ENCODE assay signal across 8 cellular contexts in genomic region chr16:1929578-1930337, GRCh38. TPM values are rescaled to one million over a fixed set of nuclear protein-coding genes. Genes with fewer than 3 reads are reported as not detected.
DNase-seq lines count a peak whose midpoint lies in the region; ATAC-seq, FAIRE-seq and TF ChIP-seq lines count a peak whose summit lies in the region.

No MANE protein-coding gene starts in this region.

- H3K27me3 Mint-ChIP-seq in CD8-positive, alpha-beta T cell (ENCODE audit: low read depth): no peaks in the 10 kb centered on the region
- peaks cover 8% of the 10 kb centered on the region for H3K27me3 Mint-ChIP-seq in activated CD8-positive, alpha-beta memory T cell treated with anti-CD3 and anti-CD28 coated beads, Interleukin-2, amount 10 ng/mL, durations not matched to agents 7 days and 5 days

- H3K79me2 ChIP-seq in endothelial cell of umbilical vein (ENCODE audit: control insufficient read depth, insufficient read depth, low read length): no peaks in the 10 kb centered on the region

- dilution Hi-C loops in endothelial cell of umbilical vein (cut with MboI; ENCODE audit: extremely low pct_ligation_motif_present, low sequenced_read_pairs): no loop called here

- H4K20me1 ChIP-seq in endothelial cell of umbilical vein (replicated peaks; ENCODE audit: control insufficient read depth, extremely low read depth, insufficient read depth, low read length): no peaks in the 10 kb centered on the region

- peak; percentile 99 for TF ChIP-seq CTCF in CD8-positive, alpha-beta T cell (IDR thresholded peaks at IDR 0.05)
- TF ChIP-seq CTCF in endothelial cell of umbilical vein (IDR thresholded peaks at IDR 0.05; ENCODE audit: extremely low read depth in 1 of 2, insufficient read depth in 1 of 2, low read depth in 1 of 2, low read length in 2 of 2): peak; percentile 80 to 98

- ATAC-seq in CD8-positive, alpha-beta T cell: peak; percentile 100
- ATAC-seq in GM19455 (IDR thresholded peaks at IDR 0.05; ENCODE audit: unreplicated experiment): peak; percentile 79
- ATAC-seq in activated CD8-positive, alpha-beta memory T cell treated with anti-CD3 and anti-CD28 coated beads, Interleukin-2, amount 10 ng/mL, durations not matched to agents 7 days and 5 days: peak; percentile 95

- no peak overlapping the region for H3K27ac Mint-ChIP-seq in CD8-positive, alpha-beta T cell
- H3K27ac Mint-ChIP-seq in activated CD8-positive, alpha-beta memory T cell treated with anti-CD3 and anti-CD28 coated beads, Interleukin-2, amount 10 ng/mL, durations not matched to agents 7 days and 5 days: no peak overlapping the region

- peak; percentile 85 to 97 (median 92) for DNase-seq in CD8-positive, alpha-beta T cell
- DNase-seq in HK-2 (ENCODE audit: unreplicated experiment) (peak; percentile 87), NOMO-1 (lab: John Stamatoyannopoulos, UW; ENCODE audit: unreplicated experiment in 2 of 2) (peak; percentile 84 to 89), endothelial cell of umbilical vein (ENCODE audit: low read depth, low spot score) (peak; percentile 79), middle frontal gyrus (ENCODE audit: extremely low spot score, low spot score) (peak; percentile 37)
- peak; percentile 93 for DNase-seq in activated CD8-positive, alpha-beta memory T cell treated with anti-CD3 and anti-CD28 coated beads, Interleukin-2, amount 10 ng/mL, durations not matched to agents 7 days and 5 days
- DNase-seq in stimulated activated CD8-positive, alpha-beta memory T cell treated with anti-CD3 and anti-CD28 coated beads, Interleukin-15, amount 100 ng/mL, for 4 hours (ENCODE audit: low read depth in 2 of 2): peak; percentile 79 to 83

- H2AFZ ChIP-seq in endothelial cell of umbilical vein (ENCODE audit: low read depth, low read length): peak overlapping the region; percentile 93

- no peaks in the 10 kb centered on the region for H3K36me3 Mint-ChIP-seq in CD8-positive, alpha-beta T cell
- no peaks in the 10 kb centered on the region for H3K36me3 Mint-ChIP-seq in activated CD8-positive, alpha-beta memory T cell treated with anti-CD3 and anti-CD28 coated beads, Interleukin-2, amount 10 ng/mL, durations not matched to agents 7 days and 5 days

- peak overlapping the region; percentile 36 for H3K4me2 ChIP-seq in endothelial cell of umbilical vein (ENCODE audit: insufficient read depth, low read length)

- H3K4me1 Mint-ChIP-seq in CD8-positive, alpha-beta T cell (ENCODE audit: low read depth): peaks cover 2% of the 10 kb centered on the region
- peaks cover 2% of the 10 kb centered on the region for H3K4me1 Mint-ChIP-seq in activated CD8-positive, alpha-beta memory T cell treated with anti-CD3 and anti-CD28 coated beads, Interleukin-2, amount 10 ng/mL, durations not matched to agents 7 days and 5 days

- POLR2A ChIA-PET in CD8-positive, alpha-beta T cell (lab: Charles Lee): interaction anchor here (0.9 kb wide), 1 partner anchor 224 kb away, joined by 3 read pairs; the partner anchor contains the start of gene MAPK8IP3
- POLR2A ChIA-PET in endothelial cell of umbilical vein (lab: Charles Lee): no interaction called here

- H3K27ac ChIP-seq in CD8-positive, alpha-beta T cell (ENCODE audit: low read depth, low read length): no peak overlapping the region
- H3K27ac ChIP-seq in endothelial cell of umbilical vein (ENCODE audit: insufficient read depth, low read depth, low read length): no peak overlapping the region

- TF ChIP-seq POLR2A in endothelial cell of umbilical vein (IDR thresholded peaks at IDR 0.05; ENCODE audit: low read depth, low read length): no peak

- H3K36me3 ChIP-seq in CD8-positive, alpha-beta T cell (ENCODE audit: insufficient read depth, low read length): no peaks in the 10 kb centered on the region
- H3K36me3 ChIP-seq in endothelial cell of umbilical vein (ENCODE audit: control insufficient read depth in 2 of 2, extremely low read depth in 1 of 2, insufficient read depth in 2 of 2, low read length in 2 of 2): no peaks in the 10 kb centered on the region

- CTCF ChIA-PET in CD8-positive, alpha-beta T cell (lab: Charles Lee): interaction anchor here (0.6 to 2.1 kb wide), 13 partner anchors 11 to 116 kb away, joined by 3 to 8 read pairs (median 4); no protein-coding TSS in a partner anchor
- CTCF ChIA-PET in activated CD8-positive, alpha-beta memory T cell treated with anti-CD3 and anti-CD28 coated beads, Interleukin-2, amount 10 ng/mL, durations not matched to agents 7 days and 5 days (lab: Charles Lee): interaction anchor here (0.5 to 2.9 kb wide), 23 partner anchors 9 to 587 kb away, joined by 3 to 24 read pairs (median 5); partner anchors contain the start of genes FAHD1, MSRB1, NTHL1 and NUBP2
- CTCF ChIA-PET in endothelial cell of umbilical vein (lab: Charles Lee): interaction anchor here (0.5 to 1.6 kb wide), 10 partner anchors 13 to 151 kb away, joined by 3 to 12 read pairs (median 4); no protein-coding TSS in a partner anchor

- intact Hi-C loops in CD8-positive, alpha-beta T cell (cut with DNase I, micrococcal nuclease): loop anchor here (1.0 to 10.0 kb wide), 6 partner anchors 14 to 156 kb away; partner anchors contain the start of genes MRPS34 (in 2 of the 2), EME2 (in 1 of the 2), MSRB1 (in 1 of the 2) and NME3 (in 1 of the 2)
- intact Hi-C loops in endothelial cell of umbilical vein (cut with micrococcal nuclease): loop anchor here (1.0 to 2.0 kb wide), 2 partner anchors 13 to 66 kb away; partner anchors contain the start of gene MSRB1

- H3K4me1 ChIP-seq in CD8-positive, alpha-beta T cell (ENCODE audit: insufficient read depth, low read length): no peaks in the 10 kb centered on the region
- H3K4me1 ChIP-seq in endothelial cell of umbilical vein (ENCODE audit: control insufficient read depth, extremely low read depth, insufficient read depth, low read length): no peaks in the 10 kb centered on the region

- H3K9me3 Mint-ChIP-seq in CD8-positive, alpha-beta T cell: no peaks in the 10 kb centered on the region
- H3K9me3 Mint-ChIP-seq in activated CD8-positive, alpha-beta memory T cell treated with anti-CD3 and anti-CD28 coated beads, Interleukin-2, amount 10 ng/mL, durations not matched to agents 7 days and 5 days (ENCODE audit: low read depth): no peaks in the 10 kb centered on the region

- peak overlapping the region; percentile 41 for H3K4me3 ChIP-seq in CD8-positive, alpha-beta T cell (ENCODE audit: low read depth, low read length)
- peak overlapping the region in 2 of 3 experiments; percentile 50 to 53 for H3K4me3 ChIP-seq in endothelial cell of umbilical vein (replicated peaks in 1 of 3; ENCODE audit: insufficient read depth in 1 of 3, low read depth in 1 of 3, low read length in 3 of 3)

- H3K4me3 Mint-ChIP-seq in CD8-positive, alpha-beta T cell: peak overlapping the region; percentile 82
- no peak overlapping the region for H3K4me3 Mint-ChIP-seq in activated CD8-positive, alpha-beta memory T cell treated with anti-CD3 and anti-CD28 coated beads, Interleukin-2, amount 10 ng/mL, durations not matched to agents 7 days and 5 days

- no TSS peak for BruUV-seq in endothelial cell of umbilical vein (replicated peaks; lab: Mats Ljungman, UMichigan)

- no peaks in the 10 kb centered on the region for H3K9me3 ChIP-seq in CD8-positive, alpha-beta T cell (ENCODE audit: low read length)
- no peaks in the 10 kb centered on the region for H3K9me3 ChIP-seq in endothelial cell of umbilical vein (replicated peaks; ENCODE audit: control insufficient read depth, insufficient read depth, low read length)

- peak overlapping the region; percentile 23 for H3K9ac ChIP-seq in endothelial cell of umbilical vein (replicated peaks; ENCODE audit: extremely low read depth, insufficient read depth, low read length)

- H3K27me3 ChIP-seq in CD8-positive, alpha-beta T cell (ENCODE audit: insufficient read depth, low read length): no peaks in the 10 kb centered on the region
- H3K27me3 ChIP-seq in endothelial cell of umbilical vein (ENCODE audit: control insufficient read depth in 2 of 2, insufficient read depth in 2 of 2, low read length in 2 of 2): no peaks in the 10 kb centered on the region

- peak; percentile 74 for FAIRE-seq in endothelial cell of umbilical vein (lab: Jason Lieb, UNC)

- no peaks in the 10 kb centered on the region for H3K9me1 ChIP-seq in endothelial cell of umbilical vein (replicated peaks; ENCODE audit: control insufficient read depth, extremely low read depth, insufficient read depth, low read length)

RNA-seq across cellular contexts. Expression of gene HS3ST6, which starts 11.5 kb away (rescaled TPM):
- total RNA-seq in CD8-positive, alpha-beta T cell: not detected
- total RNA-seq in activated CD8-positive, alpha-beta memory T cell treated with anti-CD3 and anti-CD28 coated beads, Interleukin-2, amount 10 ng/mL, durations not matched to agents 7 days and 5 days: not detected
- not detected in 2 replicates for total RNA-seq in endothelial cell of umbilical vein
- not detected in 2 replicates for polyA plus RNA-seq in endothelial cell of umbilical vein
- not detected in 2 replicates for polyA plus RNA-seq in endothelial cell of umbilical vein (2011; cell fraction: cytosol; rRNA removed)
- polyA plus RNA-seq in endothelial cell of umbilical vein (2011; cell fraction: nucleus; rRNA removed): not detected in 2 replicates
- not detected in 2 replicates for polyA plus RNA-seq in endothelial cell of umbilical vein (2012)
- not detected in 2 replicates for polyA minus RNA-seq in endothelial cell of umbilical vein
- polyA minus RNA-seq in endothelial cell of umbilical vein (2011; cell fraction: cytosol; rRNA and poly(A)+ RNA removed): not detected
- not detected in 2 replicates for polyA minus RNA-seq in endothelial cell of umbilical vein (2011; cell fraction: nucleus; rRNA and poly(A)+ RNA removed)

RNA-seq across cellular contexts. Expression of gene MSRB1, which starts 13.2 kb away (rescaled TPM):
- total RNA-seq in CD8-positive, alpha-beta T cell: 1 to 10 TPM; 1.9 to 3.0 TPM
- total RNA-seq in activated CD8-positive, alpha-beta memory T cell treated with anti-CD3 and anti-CD28 coated beads, Interleukin-2, amount 10 ng/mL, durations not matched to agents 7 days and 5 days: 10 to 100 TPM; 14.5 to 19.8 TPM
- 20.7 and 25.0 TPM in 2 replicates for total RNA-seq in endothelial cell of umbilical vein
- polyA plus RNA-seq in endothelial cell of umbilical vein: 42.1 and 54.6 TPM in 2 replicates
- polyA plus RNA-seq in endothelial cell of umbilical vein (2011; cell fraction: cytosol; rRNA removed): 36.9 and 41.4 TPM in 2 replicates
- polyA plus RNA-seq in endothelial cell of umbilical vein (2011; cell fraction: nucleus; rRNA removed): 11.0 and 14.4 TPM in 2 replicates
- 31.7 and 31.9 TPM in 2 replicates for polyA plus RNA-seq in endothelial cell of umbilical vein (2012)
- 28.6 and 30.2 TPM in 2 replicates for polyA minus RNA-seq in endothelial cell of umbilical vein
- 19.6 TPM for polyA minus RNA-seq in endothelial cell of umbilical vein (2011; cell fraction: cytosol; rRNA and poly(A)+ RNA removed)
- 4.9 and 5.0 TPM in 2 replicates for polyA minus RNA-seq in endothelial cell of umbilical vein (2011; cell fraction: nucleus; rRNA and poly(A)+ RNA removed)

RNA-seq across cellular contexts. Expression of gene RPL3L, which starts 24.7 kb away (rescaled TPM):
- not detected for total RNA-seq in CD8-positive, alpha-beta T cell
- total RNA-seq in activated CD8-positive, alpha-beta memory T cell treated with anti-CD3 and anti-CD28 coated beads, Interleukin-2, amount 10 ng/mL, durations not matched to agents 7 days and 5 days: under 1 TPM in 1 of 2 experiments, not detected in 1; 0.42 TPM
- not detected in 2 replicates for total RNA-seq in endothelial cell of umbilical vein
- not detected in 2 replicates for polyA plus RNA-seq in endothelial cell of umbilical vein
- not detected in 2 replicates for polyA plus RNA-seq in endothelial cell of umbilical vein (2011; cell fraction: cytosol; rRNA removed)
- polyA plus RNA-seq in endothelial cell of umbilical vein (2011; cell fraction: nucleus; rRNA removed): not detected in 2 replicates
- not detected in 2 replicates for polyA plus RNA-seq in endothelial cell of umbilical vein (2012)
- polyA minus RNA-seq in endothelial cell of umbilical vein: not detected in 2 replicates
- 2.6 TPM for polyA minus RNA-seq in endothelial cell of umbilical vein (2011; cell fraction: cytosol; rRNA and poly(A)+ RNA removed)
- not detected in 2 replicates for polyA minus RNA-seq in endothelial cell of umbilical vein (2011; cell fraction: nucleus; rRNA and poly(A)+ RNA removed)

RNA-seq across cellular contexts. Expression of gene NDUFB10, which starts 29.6 kb away (rescaled TPM):
- 10 to 100 TPM; 36.2 to 38.4 TPM for total RNA-seq in CD8-positive, alpha-beta T cell
- 100 to 1,000 TPM; 148 to 158 TPM for total RNA-seq in activated CD8-positive, alpha-beta memory T cell treated with anti-CD3 and anti-CD28 coated beads, Interleukin-2, amount 10 ng/mL, durations not matched to agents 7 days and 5 days
- total RNA-seq in endothelial cell of umbilical vein: 124 and 144 TPM in 2 replicates
- 167 and 192 TPM in 2 replicates for polyA plus RNA-seq in endothelial cell of umbilical vein
- polyA plus RNA-seq in endothelial cell of umbilical vein (2011; cell fraction: cytosol; rRNA removed): 174 and 195 TPM in 2 replicates
- 52.2 and 65.4 TPM in 2 replicates for polyA plus RNA-seq in endothelial cell of umbilical vein (2011; cell fraction: nucleus; rRNA removed)
- 171 and 179 TPM in 2 replicates for polyA plus RNA-seq in endothelial cell of umbilical vein (2012)
- 78.1 and 86.3 TPM in 2 replicates for polyA minus RNA-seq in endothelial cell of umbilical vein
- 204 TPM for polyA minus RNA-seq in endothelial cell of umbilical vein (2011; cell fraction: cytosol; rRNA and poly(A)+ RNA removed)
- 15.7 and 31.7 TPM in 2 replicates for polyA minus RNA-seq in endothelial cell of umbilical vein (2011; cell fraction: nucleus; rRNA and poly(A)+ RNA removed)

RNA-seq across cellular contexts. Expression of gene RPS2, which starts 34.9 kb away (rescaled TPM):
- total RNA-seq in CD8-positive, alpha-beta T cell: 1,000 to 10,000 TPM; 4,060 to 4,094 TPM
- 1,000 to 10,000 TPM; 2,823 to 3,048 TPM for total RNA-seq in activated CD8-positive, alpha-beta memory T cell treated with anti-CD3 and anti-CD28 coated beads, Interleukin-2, amount 10 ng/mL, durations not matched to agents 7 days and 5 days
- total RNA-seq in endothelial cell of umbilical vein: 2,793 and 3,036 TPM in 2 replicates
- polyA plus RNA-seq in endothelial cell of umbilical vein: 9,021 and 12,733 TPM in 2 replicates
- polyA plus RNA-seq in endothelial cell of umbilical vein (2011; cell fraction: cytosol; rRNA removed): 5,798 and 6,829 TPM in 2 replicates
- polyA plus RNA-seq in endothelial cell of umbilical vein (2011; cell fraction: nucleus; rRNA removed): 1,513 and 2,235 TPM in 2 replicates
- polyA plus RNA-seq in endothelial cell of umbilical vein (2012): 4,015 and 4,701 TPM in 2 replicates
- 3,353 and 3,779 TPM in 2 replicates for polyA minus RNA-seq in endothelial cell of umbilical vein
- polyA minus RNA-seq in endothelial cell of umbilical vein (2011; cell fraction: cytosol; rRNA and poly(A)+ RNA removed): 3,731 TPM
- 379 and 607 TPM in 2 replicates for polyA minus RNA-seq in endothelial cell of umbilical vein (2011; cell fraction: nucleus; rRNA and poly(A)+ RNA removed)

Comparison
In these comparisons a context has a peak if more than half of its experiments do, and no peak if none do; other contexts are left out.
1. DNase-seq: peak in every context shown above with its lines; median percentile 93 in activated CD8-positive, alpha-beta memory T cell treated with anti-CD3 and anti-CD28 coated beads, Interleukin-2, amount 10 ng/mL, durations not matched to agents 7 days and 5 days; 92 in CD8-positive, alpha-beta T cell; 87 in HK-2; 86 in NOMO-1; 81 in stimulated activated CD8-positive, alpha-beta memory T cell treated with anti-CD3 and anti-CD28 coated beads, Interleukin-15, amount 100 ng/mL, for 4 hours; 79 in endothelial cell of umbilical vein; 37 in middle frontal gyrus.